ENCODE assay signal across 19 cellular contexts in genomic region chr7:158473946-158474345, GRCh38.
"Had no signal": no experiment of that assay in that cellular context is flagged by ENCODE, and none has a peak within 500 bp of the region (broad histone marks: within the 10 kb centered on the region; RNA-seq: fewer than 3 reads in every experiment).

No MANE protein-coding gene starts in this region.

- H2AFZ ChIP-seq: PC-9 had no signal

- H3K4me1 ChIP-seq: Peyer's patch had no signal

- H3K9me3 ChIP-seq: Peyer's patch, SJSA1 had no signal

- ATAC-seq: T-cell had no signal

- H3K36me3 ChIP-seq: Peyer's patch, SJSA1 had no signal

- H3K27ac ChIP-seq: HL-60, KMS-11, PC-9, SJSA1, SK-N-MC had no signal

- DNase-seq: IMR-90, Kasumi-1, NCI-H187, NCI-H2081 treated with DMSO at 0.1 percent for 48 hours, NCI-H2171 treated with DMSO at 0.1 percent for 48 hours, NCI-H446 treated with DMSO at 0.1 percent for 48 hours, NCI-H526, NCI-H82, OCI-M1, PC-9, Peyer's patch, Right ventricle myocardium superior, SIG-M5, SW 1271 had no signal

- H3K27me3 ChIP-seq: Peyer's patch, SJSA1 had no signal

- H3K9ac ChIP-seq: KMS-11 had no signal

- H3K4me2 ChIP-seq: KMS-11, PC-9 had no signal

- H3K4me3 ChIP-seq: PC-9, Peyer's patch, SJSA1, SK-N-MC had no signal
